Comparison of ENCODE assay signal across 8 cellular contexts in the genomic region with DNA sequence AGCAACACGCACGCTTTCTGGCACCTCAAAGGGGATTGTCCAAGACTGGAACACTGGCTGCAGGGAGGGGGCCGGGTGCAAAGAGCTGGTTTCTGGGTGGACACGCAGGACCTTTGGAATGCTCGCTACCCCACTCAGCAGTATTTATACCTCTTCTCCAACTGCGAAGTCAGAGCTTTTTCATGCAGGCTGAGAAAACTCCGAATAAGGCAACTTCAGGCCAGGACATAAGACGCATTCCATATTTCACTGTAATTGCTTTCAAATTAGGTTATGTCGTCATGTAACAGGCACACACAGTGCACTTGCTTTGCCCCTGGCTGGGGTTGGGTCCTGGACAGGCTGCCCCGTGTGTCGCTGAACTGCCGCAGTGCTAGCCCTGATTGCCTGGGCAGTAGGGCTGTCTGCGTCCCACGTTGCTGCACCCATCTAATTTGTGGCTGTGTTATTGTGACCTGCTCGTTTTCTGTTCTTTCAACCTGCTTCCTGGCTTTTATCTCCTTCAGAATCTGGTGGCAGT. TPM values are rescaled to one million over a fixed set of nuclear protein-coding genes. Genes with fewer than 3 reads are reported as not detected.
A peak's percentile ranks its signal among the peaks of the same experiment; 100 is the strongest.
DNase-seq lines count a peak whose midpoint lies in the region; ATAC-seq and TF ChIP-seq lines count a peak whose summit lies in the region.

No MANE protein-coding gene starts in this region.

- peak overlapping the region; percentile 96 for H3K27ac Mint-ChIP-seq in chondrocyte (ENCODE audit: unreplicated experiment)

- peak overlapping the region; percentile 31 for H3K4me3 Mint-ChIP-seq in chondrocyte (ENCODE audit: unreplicated experiment)

- peaks cover 22% of the 10 kb centered on the region for H3K36me3 Mint-ChIP-seq in chondrocyte (ENCODE audit: low read depth)

- peaks cover 94% of the 10 kb centered on the region for H3K4me1 Mint-ChIP-seq in chondrocyte (ENCODE audit: low read depth)

- H3K4me1 ChIP-seq in HUES48 (ENCODE audit: control insufficient read depth, insufficient read depth, low read length) = peaks cover 25% of the 10 kb centered on the region
- H3K4me1 ChIP-seq in suprapubic skin = peaks cover 97% of the 10 kb centered on the region

- no peak overlapping the region for H3K9ac ChIP-seq in HUES48 (ENCODE audit: low read depth, low read length)

- DNase-seq in chondrocyte (ENCODE audit: low spot score) = no peak
- DNase-seq in left lobe of liver (ENCODE audit: low spot score) = no peak
- no peak for DNase-seq in suprapubic skin (ENCODE audit: low spot score in 2 of 2)
- no peak for DNase-seq in NCI-H1092 treated with DMSO at 0.1 percent for 48 hours (lab: John Stamatoyannopoulos, UW)
- no peak for DNase-seq in middle frontal gyrus (ENCODE audit: extremely low spot score, low spot score)
- no peak for DNase-seq in NCI-H774 (lab: John Stamatoyannopoulos, UW)

- peaks cover 2% of the 10 kb centered on the region for H3K9me3 Mint-ChIP-seq in chondrocyte (ENCODE audit: low read depth)

- H3K9me3 ChIP-seq in HUES48 (ENCODE audit: control insufficient read depth, insufficient read depth, low read length) (no peaks in the 10 kb centered on the region), suprapubic skin (no peaks in the 10 kb centered on the region)

- no peak overlapping the region for H3K4me3 ChIP-seq in HUES48 (ENCODE audit: low read depth, low read length)
- no peak overlapping the region for H3K4me3 ChIP-seq in suprapubic skin

- TF ChIP-seq POLR2A in suprapubic skin (IDR thresholded peaks at IDR 0.05) = no peak

- H3K27me3 ChIP-seq in HUES48 (ENCODE audit: control insufficient read depth, insufficient read depth, low read length) (no peaks in the 10 kb centered on the region), suprapubic skin (no peaks in the 10 kb centered on the region)

- H3K36me3 ChIP-seq in HUES48 (ENCODE audit: control insufficient read depth, insufficient read depth, low read length) (peaks cover 9% of the 10 kb centered on the region), suprapubic skin (no peaks in the 10 kb centered on the region)

- TF ChIP-seq EP300 in suprapubic skin (IDR thresholded peaks at IDR 0.05) = peak; percentile 75

- TF ChIP-seq CTCF in chondrocyte (IDR thresholded peaks at IDR 0.05) = no peak
- TF ChIP-seq CTCF in suprapubic skin (IDR thresholded peaks at IDR 0.05) = no peak

- H3K27ac ChIP-seq in HUES48 (ENCODE audit: low read depth, low read length) = peak overlapping the region; percentile 87
- H3K27ac ChIP-seq in suprapubic skin = peak overlapping the region; percentile 77

- WGBS in suprapubic skin = 55% methylated on average over 15 of the region's 15 CpGs

- no peaks in the 10 kb centered on the region for H3K27me3 Mint-ChIP-seq in chondrocyte (ENCODE audit: low read depth)

- ATAC-seq in left lobe of liver (peak; percentile 17), HG03460 (IDR thresholded peaks at IDR 0.05; ENCODE audit: unreplicated experiment) (no peak)

RNA-seq across cellular contexts. Expression of a gene that starts 44.5 kb away (rescaled TPM):
- 641 to 921 TPM (median 917 TPM) in 3 replicates for total RNA-seq in chondrocyte
- total RNA-seq in left lobe of liver = 156 TPM
- 100 to 1,000 TPM; 475 to 520 (median 507) TPM for total RNA-seq in suprapubic skin

RNA-seq across cellular contexts. Expression of a gene that starts 52.3 kb away (rescaled TPM):
- total RNA-seq in chondrocyte (0.40 to 0.44 TPM (median 0.44 TPM) in 3 replicates), left lobe of liver (30.9 TPM), suprapubic skin (10 to 100 TPM in 3 of 4 donors, 1 to 10 TPM in 1; 8.0 to 31.3 (median 15.7) TPM)
